8 cellular contexts compared by ENCODE assay signal in genomic region chr2:38076710-38077430, GRCh38. TPM values are rescaled to one million over a fixed set of nuclear protein-coding genes. Genes with fewer than 3 reads are reported as not detected.
DNase-seq lines count a peak whose midpoint lies in the region; ATAC-seq and TF ChIP-seq lines count a peak whose summit lies in the region.

No MANE protein-coding gene starts in this region.

- H3K4me3 ChIP-seq in choroid plexus epithelial cell (ENCODE audit: low read depth, low read length): peak overlapping the region; percentile 83
- peak overlapping the region; percentile 65 to 83 (median 69) for H3K4me3 ChIP-seq in liver (ENCODE audit: low read depth in 1 of 3, low read length in 3 of 3)

- peak; percentile 31 for TF ChIP-seq CTCF in choroid plexus epithelial cell (conservative IDR thresholded peaks at IDR 0.05; ENCODE audit: low read depth, low read length)
- peak; percentile 26 for TF ChIP-seq CTCF in liver (IDR thresholded peaks at IDR 0.05; ENCODE audit: low read depth, low read length, missing input control)

- DNase-seq in DMS79 (lab: John Stamatoyannopoulos, UW): peak; percentile 78
- DNase-seq in HuH-7.5 (ENCODE audit: low spot score): peak; percentile 66
- peak; percentile 71 to 93 for DNase-seq in SW 1271 (lab: John Stamatoyannopoulos, UW)
- DNase-seq in choroid plexus epithelial cell (ENCODE audit: low read depth): peak; percentile 92
- peak; percentile 54 to 84 (median 55) for DNase-seq in stimulated activated CD4-positive, alpha-beta T cell treated with anti-CD3 and anti-CD28 coated beads, TNF-alpha, amount 100 ng/mL, for 24 hours (ENCODE audit: low read depth in 3 of 3)

- no peaks in the 10 kb centered on the region for H3K27me3 ChIP-seq in liver (ENCODE audit: control insufficient read depth in 4 of 4, insufficient read depth in 4 of 4, low read length in 3 of 4)

- under 1% methylated on average over 76 of the region's 76 CpGs for WGBS in liver

- peaks cover 16 to 44% (median 29%) of the 10 kb centered on the region in 4 donors for H3K4me1 ChIP-seq in liver (ENCODE audit: control insufficient read depth in 4 of 4, insufficient read depth in 4 of 4, low read length in 3 of 4)

- peak overlapping the region; percentile 60 to 74 for H3K9ac ChIP-seq in liver (ENCODE audit: low read depth in 1 of 2, low read length in 2 of 2)

- no peaks in the 10 kb centered on the region for H3K36me3 ChIP-seq in liver (ENCODE audit: control insufficient read depth in 4 of 4, insufficient read depth in 3 of 4, low read depth in 1 of 4, low read length in 3 of 4)

- no peaks in the 10 kb centered on the region for H3K9me3 ChIP-seq in liver (ENCODE audit: control insufficient read depth in 4 of 4, low read length in 3 of 4)

- peak overlapping the region; percentile 96 for H3K27ac ChIP-seq in liver (ENCODE audit: low read depth in 1 of 2, low read length in 2 of 2)

- ATAC-seq in GM21515 (IDR thresholded peaks at IDR 0.05; ENCODE audit: unreplicated experiment): peak; percentile 54
- ATAC-seq in GM19324 (IDR thresholded peaks at IDR 0.05; ENCODE audit: low FRiP score, unreplicated experiment): no peak

- no peak for TF ChIP-seq RAD21 in liver (IDR thresholded peaks at IDR 0.05)

TF ChIP-seq in liver, 16 proteins besides CTCF, POLR2A, EP300 and RAD21:
- TF ChIP-seq MAX (IDR thresholded peaks at IDR 0.05): peak; percentile 6
- peak in 1 of 2 donors; percentile 1 for TF ChIP-seq HNF4A (conservative IDR thresholded peaks at IDR 0.05)
- TF ChIP-seq YY1 (IDR thresholded peaks at IDR 0.05): peak; percentile 5
- TF ChIP-seq REST (IDR thresholded peaks at IDR 0.05): no peak
- no peak for TF ChIP-seq RXRA (IDR thresholded peaks at IDR 0.05)
- TF ChIP-seq EGR1 (IDR thresholded peaks at IDR 0.05; ENCODE audit: low read depth in 2 of 2): peak in 1 of 2 donors; percentile 31

RNA-seq across cellular contexts. Expression of gene CYP1B1, which starts 0.9 kb away (rescaled TPM):
- 1 to 10 TPM in 1 of 2 donors, under 1 TPM in 1; 0.84 to 6.8 TPM for total RNA-seq in liver
- polyA plus RNA-seq in liver: 1 to 10 TPM; 2.7 to 3.6 TPM
